Comparison of ENCODE assay signal across 8 cellular contexts in the genomic region with DNA sequence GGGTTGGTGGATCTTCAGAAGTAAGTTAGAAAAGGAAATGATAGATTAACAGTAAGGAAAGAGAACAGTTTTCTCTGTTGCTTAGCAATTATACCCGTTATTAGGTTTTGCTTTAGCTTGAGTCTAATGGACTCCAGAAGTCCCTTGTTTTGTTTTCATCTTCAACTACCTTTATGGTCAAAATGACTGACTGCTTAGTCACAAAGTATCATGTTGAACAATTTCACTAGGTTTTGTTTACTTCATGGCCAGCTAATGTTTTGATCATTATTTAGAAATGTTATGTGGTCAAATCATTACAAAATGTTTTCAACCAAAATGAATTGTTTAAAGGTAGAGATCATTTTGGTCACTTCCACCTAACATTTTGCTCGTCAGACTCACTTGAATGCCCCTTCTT. TPM values are rescaled to one million over a fixed set of nuclear protein-coding genes. Genes with fewer than 3 reads are reported as not detected.
DNase-seq lines count a peak whose midpoint lies in the region; ATAC-seq and TF ChIP-seq lines count a peak whose summit lies in the region.

No MANE protein-coding gene starts in this region.

- H3K4me1 Mint-ChIP-seq in activated naive CD4-positive, alpha-beta T cell treated with anti-CD3 and anti-CD28 coated beads for 36 hours (ENCODE audit: low read depth): peaks cover 24% of the 10 kb centered on the region

- H3K4me1 ChIP-seq in SJCRH30: peaks cover 8% of the 10 kb centered on the region
- no peaks in the 10 kb centered on the region for H3K4me1 ChIP-seq in ovary (ENCODE audit: insufficient read depth)

- peaks cover 6% of the 10 kb centered on the region for H3K36me3 Mint-ChIP-seq in activated naive CD4-positive, alpha-beta T cell treated with anti-CD3 and anti-CD28 coated beads for 36 hours (ENCODE audit: low read depth)

- TF ChIP-seq POLR2A in ovary (IDR thresholded peaks at IDR 0.05): no peak

- H3K9me3 ChIP-seq in SJCRH30 (replicated peaks) (no peaks in the 10 kb centered on the region), ovary (no peaks in the 10 kb centered on the region)

- H3K27me3 ChIP-seq in SJCRH30: no peaks in the 10 kb centered on the region
- H3K27me3 ChIP-seq in ovary: no peaks in the 10 kb centered on the region

- no peaks in the 10 kb centered on the region for H3K27me3 Mint-ChIP-seq in activated naive CD4-positive, alpha-beta T cell treated with anti-CD3 and anti-CD28 coated beads for 36 hours (ENCODE audit: low read depth)

- CTCF ChIA-PET in activated naive CD4-positive, alpha-beta T cell treated with anti-CD3 and anti-CD28 coated beads for 36 hours (lab: Charles Lee): interaction anchor here (1.7 kb wide), 1 partner anchor 9 kb away, joined by 5 read pairs; no protein-coding TSS in a partner anchor

- no peak for TF ChIP-seq CTCF in fibroblast of mammary gland (conservative IDR thresholded peaks at IDR 0.05; ENCODE audit: control insufficient read depth, insufficient read depth, low read depth, low read length)
- TF ChIP-seq CTCF in ovary (IDR thresholded peaks at IDR 0.05): no peak

- 33 to 36% (median 34%) methylated on average over 2 of the region's 2 CpGs for WGBS in ovary, 3 donors

- no peak for TF ChIP-seq EP300 in ovary (IDR thresholded peaks at IDR 0.05)

- H3K9me3 Mint-ChIP-seq in activated naive CD4-positive, alpha-beta T cell treated with anti-CD3 and anti-CD28 coated beads for 36 hours: no peaks in the 10 kb centered on the region

- H3K27ac Mint-ChIP-seq in activated naive CD4-positive, alpha-beta T cell treated with anti-CD3 and anti-CD28 coated beads for 36 hours: peak overlapping the region; percentile 52

- no peak for ATAC-seq in GM21529 (IDR thresholded peaks at IDR 0.05; ENCODE audit: unreplicated experiment)

- H3K4me3 Mint-ChIP-seq in activated naive CD4-positive, alpha-beta T cell treated with anti-CD3 and anti-CD28 coated beads for 36 hours: peak overlapping the region; percentile 90

- no peak for DNase-seq in activated naive CD4-positive, alpha-beta T cell treated with anti-CD3 and anti-CD28 coated beads for 36 hours
- no peak for DNase-seq in activated naive CD4-positive, alpha-beta T cell treated with Interleukin-2 at 50 U/mL for 16 hours
- peak in 1 of 2 experiments; percentile 3 for DNase-seq in SJCRH30
- DNase-seq in fibroblast of mammary gland (ENCODE audit: low read depth): peak; percentile 68
- DNase-seq in superior temporal gyrus (ENCODE audit: extremely low spot score): peak; percentile 21
- DNase-seq in stimulated activated naive CD4-positive, alpha-beta T cell treated with Interleukin-2 at 50 U/mL for 16 hours (lab: John Stamatoyannopoulos, UW): no peak
- DNase-seq in ovary: no peak

- H3K27ac ChIP-seq in SJCRH30 (no peak overlapping the region), ovary (no peak overlapping the region)

- H3K4me3 ChIP-seq in SJCRH30 (peak overlapping the region; percentile 89), fibroblast of mammary gland (ENCODE audit: control insufficient read depth, low read depth, low read length) (peak overlapping the region; percentile 93), ovary (no peak overlapping the region)

- intact Hi-C loops in activated naive CD4-positive, alpha-beta T cell treated with anti-CD3 and anti-CD28 coated beads for 36 hours (cut with micrococcal nuclease): loop anchor here (2.0 to 5.0 kb wide), 4 partner anchors 128 to 934 kb away; no protein-coding TSS in a partner anchor
- intact Hi-C loops in ovary (cut with DNase I): no loop called here

- H3K36me3 ChIP-seq in SJCRH30 (peaks cover 9% of the 10 kb centered on the region; the same call in 1 of the 2 replicates), ovary (no peaks in the 10 kb centered on the region)

RNA-seq across cellular contexts. Expression of gene UBN2, which starts 1.9 kb away (rescaled TPM):
- total RNA-seq in activated naive CD4-positive, alpha-beta T cell treated with anti-CD3 and anti-CD28 coated beads for 36 hours: 10 to 100 TPM in 1 of 2 experiments, 1 to 10 TPM in 1; 9.7 to 10.6 TPM
- total RNA-seq in SJCRH30 (2014; rRNA removed; shearing (Covaris generic)): 12.4 and 13.0 TPM in 2 replicates
- total RNA-seq in ovary: 10 to 100 TPM; 12.6 to 28.8 (median 19.9) TPM
- polyA plus RNA-seq in ovary: 1 to 10 TPM; 3.3 to 8.9 TPM

Comparison
In these comparisons a context has a peak if more than half of its experiments do, and no peak if none do; other contexts are left out.
1. DNase-seq: peak in fibroblast of mammary gland (single experiment) and superior temporal gyrus (single experiment); none in activated naive CD4-positive, alpha-beta T cell treated with anti-CD3 and anti-CD28 coated beads for 36 hours (single experiment), activated naive CD4-positive, alpha-beta T cell treated with Interleukin-2 at 50 U/mL for 16 hours (single experiment), stimulated activated naive CD4-positive, alpha-beta T cell treated with Interleukin-2 at 50 U/mL for 16 hours (single experiment) and ovary (0 of 5).